In the genomic region with DNA sequence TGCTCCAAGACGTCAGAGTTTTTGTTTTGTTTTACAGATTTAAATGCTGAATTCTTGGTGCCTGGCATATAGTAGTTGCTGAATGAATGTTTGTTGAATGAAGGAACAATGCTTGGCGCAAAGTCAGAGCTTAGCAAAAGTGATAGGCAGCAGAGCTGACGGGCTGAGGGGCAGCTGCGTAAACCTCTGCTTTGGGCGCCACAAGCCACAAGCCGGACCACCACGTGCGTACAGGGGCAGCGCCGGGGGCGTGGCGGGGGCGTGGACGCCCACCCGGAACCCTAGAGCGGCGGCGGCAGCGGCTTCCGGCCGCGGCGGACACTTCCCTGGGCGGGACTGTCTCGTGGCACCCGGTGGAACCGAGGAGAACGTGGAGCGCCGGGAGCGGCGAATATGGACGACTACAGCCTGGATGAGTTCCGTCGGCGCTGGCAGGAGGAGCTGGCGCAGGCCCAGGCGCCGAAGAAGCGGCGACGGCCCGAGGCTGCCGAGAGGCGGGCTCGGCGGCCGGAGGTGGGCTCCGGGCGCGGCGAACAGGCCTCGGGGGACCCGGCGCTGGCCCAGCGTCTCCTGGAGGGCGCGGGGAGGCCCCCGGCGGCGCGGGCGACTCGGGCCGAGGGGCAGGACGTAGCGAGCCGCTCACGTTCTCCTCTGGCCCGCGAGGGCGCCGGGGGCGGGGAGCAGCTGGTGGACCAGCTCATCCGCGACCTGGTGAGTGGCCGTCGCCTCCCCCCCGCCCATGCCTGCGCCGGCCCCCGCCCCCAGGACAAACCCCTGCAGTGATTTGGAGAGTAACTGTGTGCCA, we compare ENCODE assay signal across 8 cellular contexts. TPM values are rescaled to one million over a fixed set of nuclear protein-coding genes. Genes with fewer than 3 reads are reported as not detected.
DNase-seq lines count a peak whose midpoint lies in the region; ATAC-seq and TF ChIP-seq lines count a peak whose summit lies in the region.

A gene with protein sequence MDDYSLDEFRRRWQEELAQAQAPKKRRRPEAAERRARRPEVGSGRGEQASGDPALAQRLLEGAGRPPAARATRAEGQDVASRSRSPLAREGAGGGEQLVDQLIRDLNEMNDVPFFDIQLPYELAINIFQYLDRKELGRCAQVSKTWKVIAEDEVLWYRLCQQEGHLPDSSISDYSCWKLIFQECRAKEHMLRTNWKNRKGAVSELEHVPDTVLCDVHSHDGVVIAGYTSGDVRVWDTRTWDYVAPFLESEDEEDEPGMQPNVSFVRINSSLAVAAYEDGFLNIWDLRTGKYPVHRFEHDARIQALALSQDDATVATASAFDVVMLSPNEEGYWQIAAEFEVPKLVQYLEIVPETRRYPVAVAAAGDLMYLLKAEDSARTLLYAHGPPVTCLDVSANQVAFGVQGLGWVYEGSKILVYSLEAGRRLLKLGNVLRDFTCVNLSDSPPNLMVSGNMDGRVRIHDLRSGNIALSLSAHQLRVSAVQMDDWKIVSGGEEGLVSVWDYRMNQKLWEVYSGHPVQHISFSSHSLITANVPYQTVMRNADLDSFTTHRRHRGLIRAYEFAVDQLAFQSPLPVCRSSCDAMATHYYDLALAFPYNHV (plus strand): TSS at position 306 of the 805 bp plus-strand sequence. CDS start 88 bp downstream, at position 394.

- peak within 1 kb of the TSS; percentile 81 for H3K27ac ChIP-seq in A673 (ENCODE audit: low read depth, low read length, poor library complexity, severe bottlenecking)
- peak within 1 kb of the TSS; percentile 84 to 85 for H3K27ac ChIP-seq in coronary artery

- no peak for TF ChIP-seq CTCF in A673 (conservative IDR thresholded peaks at IDR 0.05; ENCODE audit: low read depth, low read length)
- TF ChIP-seq CTCF in coronary artery (IDR thresholded peaks at IDR 0.05), result no peak

- POLR2A ChIA-PET in A673 (lab: Charles Lee; ENCODE audit: low non-redundant PET), result interaction anchor here (0.8 kb wide), 1 partner anchor 24 kb away, joined by 3 read pairs; no protein-coding TSS in a partner anchor

- peaks cover 4% of the 10 kb centered on the region for H3K4me1 ChIP-seq in A673 (ENCODE audit: insufficient read depth, low read length, poor library complexity, severe bottlenecking)

- DNase-seq in A673 (ENCODE audit: low spot score) (peak; percentile 90), NCI-H2196 (lab: John Stamatoyannopoulos, UW; ENCODE audit: unreplicated experiment) (peak; percentile 71), coronary artery (ENCODE audit: low spot score) (peak; percentile 80), left kidney (ENCODE audit: low read depth, low spot score) (peak; percentile 92)
- peak; percentile 37 for DNase-seq in activated CD4-positive, alpha-beta T cell treated with anti-CD3 and anti-CD28 coated beads for 1 hour
- DNase-seq in stimulated activated CD4-positive, alpha-beta T cell treated with anti-CD3 and anti-CD28 coated beads, Interleukin-2, amount 100 ng/mL, for 4 hours (ENCODE audit: low read depth), result peak; percentile 36

- H3K27me3 ChIP-seq in A673 (replicated peaks; ENCODE audit: insufficient read depth, low read depth, low read length, poor library complexity), result no peaks in the 10 kb centered on the region

- CTCF ChIA-PET in A673 (lab: Charles Lee), result no interaction called here

- intact Hi-C loops in A673 (cut with micrococcal nuclease; ENCODE audit: unreplicated experiment), result no loop called here

- peaks cover 3% of the 10 kb centered on the region for H3K36me3 ChIP-seq in A673 (ENCODE audit: insufficient read depth, low read length, poor library complexity, severe bottlenecking)

- ATAC-seq in GM18520 (IDR thresholded peaks at IDR 0.05; ENCODE audit: unreplicated experiment), result peak; percentile 84
- ATAC-seq in HG03039 (IDR thresholded peaks at IDR 0.05; ENCODE audit: unreplicated experiment), result peak; percentile 86

- no peaks in the 10 kb centered on the region for H3K9me3 ChIP-seq in A673 (ENCODE audit: low read depth, low read length, poor library complexity, severe bottlenecking)

- no TSS peak for BruUV-seq in A673 (replicated peaks; lab: Mats Ljungman, UMichigan)

- H3K4me3 ChIP-seq in A673 (ENCODE audit: low read depth, low read length, poor library complexity, severe bottlenecking), result peak within 1 kb of the TSS; percentile 76
- peak within 1 kb of the TSS; percentile 93 for H3K4me3 ChIP-seq in coronary artery

RNA-seq across cellular contexts. Expression of the gene that starts here (rescaled TPM):
- total RNA-seq in A673 (2021), result 14.8 and 17.0 TPM in 2 replicates

Comparison
In these comparisons a context has a peak if more than half of its experiments do, and no peak if none do; other contexts are left out.
1. Peak in every context shown above with its lines: DNase-seq, ATAC-seq, H3K4me3 ChIP-seq and H3K27ac ChIP-seq.
2. DNase-seq: peak in every context shown above with its lines; median percentile 92 in left kidney; 90 in A673; 80 in coronary artery; 71 in NCI-H2196; 37 in activated CD4-positive, alpha-beta T cell treated with anti-CD3 and anti-CD28 coated beads for 1 hour; 36 in stimulated activated CD4-positive, alpha-beta T cell treated with anti-CD3 and anti-CD28 coated beads, Interleukin-2, amount 100 ng/mL, for 4 hours.